ENCODE assay signal across 2 cellular contexts in the genomic region with DNA sequence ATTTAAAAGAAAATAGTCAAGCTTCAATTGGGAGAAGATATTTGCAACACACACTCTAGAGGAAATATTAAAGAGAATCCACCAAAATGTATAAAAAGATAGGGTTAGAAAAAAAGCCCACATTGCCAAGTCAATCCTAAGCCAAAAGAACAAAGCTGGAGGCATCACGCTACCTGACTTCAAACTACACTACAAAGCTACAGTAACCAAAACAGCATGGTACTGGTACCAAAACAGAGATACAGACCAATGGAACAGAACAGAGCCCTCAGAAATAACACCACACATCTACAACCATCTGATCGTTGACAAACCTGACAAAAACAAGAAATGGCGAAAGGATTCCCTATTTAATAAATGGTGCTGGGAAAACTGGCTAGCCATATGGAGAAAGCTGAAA. TPM values are rescaled to one million over a fixed set of nuclear protein-coding genes. Genes with fewer than 3 reads are reported as not detected.
"Had no signal": no experiment of that assay in that cellular context is flagged by ENCODE, and none has a peak within 500 bp of the region (broad histone marks: within the 10 kb centered on the region; RNA-seq: fewer than 3 reads in every experiment).

No MANE protein-coding gene starts in this region.

RNA-seq across cellular contexts. Expression of a gene that starts 39.5 kb away (rescaled TPM):
- total RNA-seq: activated B cell treated with CpG ODN at 0.5 μM for 24 hours, WTC11 had no signal
